8 cellular contexts compared by ENCODE assay signal in the genomic region with DNA sequence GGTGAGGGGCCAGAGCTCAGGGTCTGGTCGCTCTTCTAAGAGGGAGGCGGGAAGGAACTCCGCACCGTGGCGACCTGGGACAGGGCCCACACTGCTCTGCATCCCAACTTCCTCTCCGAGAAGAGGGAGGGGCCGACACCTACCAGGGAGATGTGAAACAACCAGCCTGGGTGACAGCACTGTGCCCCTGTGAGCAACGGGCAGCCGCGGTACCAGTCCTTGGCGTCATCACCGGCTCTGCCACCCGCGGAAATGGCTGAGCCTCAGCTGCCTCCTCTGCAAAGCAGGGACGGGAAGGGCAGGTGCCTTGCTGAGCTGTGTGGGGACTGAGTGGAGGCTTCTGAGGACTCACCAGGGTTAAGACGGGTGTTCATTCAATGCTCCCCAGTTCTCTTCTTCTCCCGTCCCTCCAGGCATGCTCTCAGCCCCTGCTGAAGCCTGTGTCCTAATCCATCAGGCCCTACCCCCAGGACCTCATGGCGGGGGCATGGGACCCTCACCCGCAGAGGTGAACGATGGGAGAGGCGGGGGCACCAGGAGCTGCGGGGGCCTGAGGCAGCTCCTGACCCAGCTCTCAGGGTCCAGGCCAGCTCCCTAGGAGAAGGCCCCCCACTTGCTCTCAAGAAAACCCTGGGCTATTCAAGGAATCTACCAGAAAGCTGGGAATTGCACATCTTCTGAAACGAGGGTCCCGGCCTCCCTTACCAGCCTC. TPM values are rescaled to one million over a fixed set of nuclear protein-coding genes. Genes with fewer than 3 reads are reported as not detected.
A peak's percentile ranks its signal among the peaks of the same experiment; 100 is the strongest.
DNase-seq lines count a peak whose midpoint lies in the region; ATAC-seq and TF ChIP-seq lines count a peak whose summit lies in the region.

No MANE protein-coding gene starts in this region.

- H3K4me1 ChIP-seq in adipocyte (ENCODE audit: control insufficient read depth, insufficient read depth, low read length) (peaks cover 44% of the 10 kb centered on the region), mucosa of descending colon (ENCODE audit: low read depth) (peaks cover 61% of the 10 kb centered on the region)

- intact Hi-C loops in mucosa of descending colon (cut with DNase I, micrococcal nuclease), result no loop called here

- H3K36me3 ChIP-seq in adipocyte (ENCODE audit: control insufficient read depth, insufficient read depth, low read length, severe bottlenecking) (no peaks in the 10 kb centered on the region), mucosa of descending colon (ENCODE audit: low read depth) (no peaks in the 10 kb centered on the region)

- in situ Hi-C loops in G401 (cut with HindIII; ENCODE audit: low sequenced_read_pairs), result no loop called here

- H3K4me1 Mint-ChIP-seq in stimulated activated naive CD8-positive, alpha-beta T cell treated with anti-CD3 and anti-CD28 coated beads, Interleukin-15, Interleukin-2, amounts not matched to agents 100 ng/mL and 50 ng/mL, for 24 hours (ENCODE audit: low read depth), result peaks cover 71% of the 10 kb centered on the region

- H3K9me3 ChIP-seq in adipocyte (ENCODE audit: control insufficient read depth, low read length) (no peaks in the 10 kb centered on the region), mucosa of descending colon (no peaks in the 10 kb centered on the region)

- TF ChIP-seq CTCF in mucosa of descending colon (IDR thresholded peaks at IDR 0.05), result no peak

- DNase-seq in G401 (ENCODE audit: low spot score) (peak; percentile 51), NAMALWA (ENCODE audit: low spot score) (peak; percentile 26), adipocyte (ENCODE audit: low read depth) (no peak), mucosa of descending colon (peak; percentile 74 to 83 (median 80)), COR-L47 (lab: John Stamatoyannopoulos, UW) (no peak)

- H3K36me3 Mint-ChIP-seq in stimulated activated naive CD8-positive, alpha-beta T cell treated with anti-CD3 and anti-CD28 coated beads, Interleukin-15, Interleukin-2, amounts not matched to agents 100 ng/mL and 50 ng/mL, for 24 hours (ENCODE audit: low read depth), result peaks cover 3% of the 10 kb centered on the region

- peak overlapping the region; percentile 63 for H3K9ac ChIP-seq in adipocyte (ENCODE audit: low read length)

- no peaks in the 10 kb centered on the region for H3K9me3 Mint-ChIP-seq in stimulated activated naive CD8-positive, alpha-beta T cell treated with anti-CD3 and anti-CD28 coated beads, Interleukin-15, Interleukin-2, amounts not matched to agents 100 ng/mL and 50 ng/mL, for 24 hours

- peak overlapping the region; percentile 26 for H3K4me3 Mint-ChIP-seq in stimulated activated naive CD8-positive, alpha-beta T cell treated with anti-CD3 and anti-CD28 coated beads, Interleukin-15, Interleukin-2, amounts not matched to agents 100 ng/mL and 50 ng/mL, for 24 hours

- no peak overlapping the region for H3K4me3 ChIP-seq in adipocyte (ENCODE audit: low read length)
- H3K4me3 ChIP-seq in mucosa of descending colon, result no peak overlapping the region

- ATAC-seq in GM21528 (IDR thresholded peaks at IDR 0.05; ENCODE audit: low FRiP score, unreplicated experiment) (peak; percentile 52), mucosa of descending colon (peak; percentile 85), HG03039 (IDR thresholded peaks at IDR 0.05; ENCODE audit: unreplicated experiment) (no peak)

- no peaks in the 10 kb centered on the region for H3K27me3 ChIP-seq in adipocyte (replicated peaks; ENCODE audit: control insufficient read depth, insufficient read depth, low read length)

- peak overlapping the region; percentile 36 for H3K27ac Mint-ChIP-seq in stimulated activated naive CD8-positive, alpha-beta T cell treated with anti-CD3 and anti-CD28 coated beads, Interleukin-15, Interleukin-2, amounts not matched to agents 100 ng/mL and 50 ng/mL, for 24 hours

- no peaks in the 10 kb centered on the region for H3K27me3 Mint-ChIP-seq in stimulated activated naive CD8-positive, alpha-beta T cell treated with anti-CD3 and anti-CD28 coated beads, Interleukin-15, Interleukin-2, amounts not matched to agents 100 ng/mL and 50 ng/mL, for 24 hours

RNA-seq across cellular contexts. Expression of a gene that starts 9.3 kb away (rescaled TPM):
- 55.8 and 56.1 TPM in 2 replicates for total RNA-seq in G401 (2014; rRNA removed; shearing (Covaris generic))
- total RNA-seq in mucosa of descending colon, result 10 to 100 TPM; 49.1 to 61.2 (median 56.1) TPM

RNA-seq across cellular contexts. Expression of a gene that starts 29.3 kb away (rescaled TPM):
- 30.2 and 36.6 TPM in 2 replicates for total RNA-seq in G401 (2014; rRNA removed; shearing (Covaris generic))
- 10 to 100 TPM; 28.2 to 48.3 (median 29.6) TPM for total RNA-seq in mucosa of descending colon

Comparison
In these comparisons a context has a peak if more than half of its experiments do, and no peak if none do; other contexts are left out.
1. DNase-seq: peak in G401 (single experiment), NAMALWA (single experiment) and mucosa of descending colon (3 of 3); none in adipocyte (single experiment) and COR-L47 (single experiment).